18 cellular contexts compared by ENCODE assay signal in genomic region chr1:199163277-199164069, GRCh38.
DNase-seq lines count a peak whose midpoint lies in the region; ATAC-seq lines count a peak whose summit lies in the region.
"Had no signal": no experiment of that assay in that cellular context is flagged by ENCODE, and none has a peak within 500 bp of the region (broad histone marks: within the 10 kb centered on the region; RNA-seq: fewer than 3 reads in every experiment).

No MANE protein-coding gene starts in this region.

- ATAC-seq in activated naive CD4-positive, alpha-beta T cell treated with anti-CD3 and anti-CD28 coated beads, Interleukin-2, amount 50 U/mL, for 72 hours = no peak
- ATAC-seq in effector memory CD8-positive, alpha-beta T cell (replicated peaks) = peak; percentile 54
- ATAC-seq in stimulated activated naive CD8-positive, alpha-beta T cell treated with anti-CD3 and anti-CD28 coated beads, Interleukin-15, amount 100 ng/mL, for 72 hours = peak; percentile 69
- ATAC-seq in HG03045 (IDR thresholded peaks at IDR 0.05; ENCODE audit: unreplicated experiment) = no peak
- ATAC-seq: K562, left cardiac atrium had no signal

- no peaks in the 10 kb centered on the region for H3K27me3 Mint-ChIP-seq in activated naive CD4-positive, alpha-beta T cell treated with anti-CD3 and anti-CD28 coated beads, Interleukin-2, amount 10 ng/mL, durations not matched to agents 7 days and 5 days
- no peaks in the 10 kb centered on the region for H3K27me3 Mint-ChIP-seq in effector memory CD8-positive, alpha-beta T cell
- H3K27me3 Mint-ChIP-seq in stimulated activated naive CD8-positive, alpha-beta T cell treated with anti-CD3 and anti-CD28 coated beads, Interleukin-15, amount 100 ng/mL, for 72 hours = no peaks in the 10 kb centered on the region

- H3K36me3 Mint-ChIP-seq in activated naive CD4-positive, alpha-beta T cell treated with anti-CD3 and anti-CD28 coated beads, Interleukin-2, amount 10 ng/mL, durations not matched to agents 7 days and 5 days = no peaks in the 10 kb centered on the region
- H3K36me3 Mint-ChIP-seq in activated naive CD4-positive, alpha-beta T cell treated with anti-CD3 and anti-CD28 coated beads, Interleukin-2, amount 50 U/mL, for 72 hours = no peaks in the 10 kb centered on the region
- no peaks in the 10 kb centered on the region for H3K36me3 Mint-ChIP-seq in effector memory CD8-positive, alpha-beta T cell (ENCODE audit: insufficient read depth)
- H3K36me3 Mint-ChIP-seq: CD14-positive monocyte had no signal

- DNase-seq in activated naive CD4-positive, alpha-beta T cell treated with anti-CD3 and anti-CD28 coated beads, Interleukin-2, amount 10 ng/mL, durations not matched to agents 7 days and 5 days = no peak
- no peak for DNase-seq in activated naive CD4-positive, alpha-beta T cell treated with anti-CD3 and anti-CD28 coated beads, Interleukin-2, amount 50 U/mL, for 72 hours (ENCODE audit: low spot score in 2 of 2)
- DNase-seq in SK-N-DZ (ENCODE audit: low spot score) (peak; percentile 12), CD1c-positive myeloid dendritic cell (ENCODE audit: extremely low spot score) (no peak), NCI-H2081 (lab: John Stamatoyannopoulos, UW) (no peak)
- no peak for DNase-seq in effector memory CD8-positive, alpha-beta T cell
- no peak for DNase-seq in stimulated activated naive CD8-positive, alpha-beta T cell treated with anti-CD3 and anti-CD28 coated beads, Interleukin-15, amount 100 ng/mL, for 72 hours
- DNase-seq: activated effector memory CD4-positive, alpha-beta T cell treated with Interleukin-2 at 50 U/mL for 16 hours; amniotic stem cell; glutamatergic neuron; H7; left cardiac atrium; nephron progenitor cell; sigmoid colon; testis had no signal

- H3K4me3 Mint-ChIP-seq in activated naive CD4-positive, alpha-beta T cell treated with anti-CD3 and anti-CD28 coated beads, Interleukin-2, amount 10 ng/mL, durations not matched to agents 7 days and 5 days = no peak overlapping the region
- no peak overlapping the region for H3K4me3 Mint-ChIP-seq in effector memory CD8-positive, alpha-beta T cell
- H3K4me3 Mint-ChIP-seq in stimulated activated naive CD8-positive, alpha-beta T cell treated with anti-CD3 and anti-CD28 coated beads, Interleukin-15, amount 100 ng/mL, for 72 hours = no peak overlapping the region
- H3K4me3 Mint-ChIP-seq: CD14-positive monocyte, nephron progenitor cell had no signal

- peak overlapping the region; percentile 33 for H3K27ac Mint-ChIP-seq in activated naive CD4-positive, alpha-beta T cell treated with anti-CD3 and anti-CD28 coated beads, Interleukin-2, amount 10 ng/mL, durations not matched to agents 7 days and 5 days
- no peak overlapping the region for H3K27ac Mint-ChIP-seq in activated naive CD4-positive, alpha-beta T cell treated with anti-CD3 and anti-CD28 coated beads, Interleukin-2, amount 50 U/mL, for 72 hours
- H3K27ac Mint-ChIP-seq in effector memory CD8-positive, alpha-beta T cell = peak overlapping the region; percentile 24 to 57
- H3K27ac Mint-ChIP-seq in stimulated activated naive CD8-positive, alpha-beta T cell treated with anti-CD3 and anti-CD28 coated beads, Interleukin-15, amount 100 ng/mL, for 72 hours = no peak overlapping the region
- H3K27ac Mint-ChIP-seq: CD14-positive monocyte, nephron progenitor cell had no signal

- CTCF ChIA-PET in activated naive CD4-positive, alpha-beta T cell treated with anti-CD3 and anti-CD28 coated beads, Interleukin-2, amount 10 ng/mL, durations not matched to agents 7 days and 5 days (lab: Charles Lee) = interaction anchor here (2.0 kb wide), 1 partner anchor 10 kb away, joined by 5 read pairs; no protein-coding TSS in a partner anchor

- H3K4me1 Mint-ChIP-seq in activated naive CD4-positive, alpha-beta T cell treated with anti-CD3 and anti-CD28 coated beads, Interleukin-2, amount 10 ng/mL, durations not matched to agents 7 days and 5 days = peaks cover 28% of the 10 kb centered on the region
- H3K4me1 Mint-ChIP-seq in effector memory CD8-positive, alpha-beta T cell (ENCODE audit: low read depth in 2 of 2) = peaks cover 15 to 18% of the 10 kb centered on the region in 2 donors
- peaks cover 39% of the 10 kb centered on the region for H3K4me1 Mint-ChIP-seq in stimulated activated naive CD8-positive, alpha-beta T cell treated with anti-CD3 and anti-CD28 coated beads, Interleukin-15, amount 100 ng/mL, for 72 hours
- H3K4me1 Mint-ChIP-seq: nephron progenitor cell had no signal

- no peaks in the 10 kb centered on the region for H3K9me3 Mint-ChIP-seq in activated naive CD4-positive, alpha-beta T cell treated with anti-CD3 and anti-CD28 coated beads, Interleukin-2, amount 10 ng/mL, durations not matched to agents 7 days and 5 days
- no peaks in the 10 kb centered on the region for H3K9me3 Mint-ChIP-seq in activated naive CD4-positive, alpha-beta T cell treated with anti-CD3 and anti-CD28 coated beads, Interleukin-2, amount 50 U/mL, for 72 hours
- H3K9me3 Mint-ChIP-seq in effector memory CD8-positive, alpha-beta T cell = no peaks in the 10 kb centered on the region
- H3K9me3 Mint-ChIP-seq in stimulated activated naive CD8-positive, alpha-beta T cell treated with anti-CD3 and anti-CD28 coated beads, Interleukin-15, amount 100 ng/mL, for 72 hours = no peaks in the 10 kb centered on the region
- H3K9me3 Mint-ChIP-seq: nephron progenitor cell had no signal

Comparison
In these comparisons a context has a peak if more than half of its experiments do, and no peak if none do; other contexts are left out.
1. H3K27ac Mint-ChIP-seq: peak in activated naive CD4-positive, alpha-beta T cell treated with anti-CD3 and anti-CD28 coated beads, Interleukin-2, amount 10 ng/mL, durations not matched to agents 7 days and 5 days (single experiment) and effector memory CD8-positive, alpha-beta T cell (2 of 2); none in activated naive CD4-positive, alpha-beta T cell treated with anti-CD3 and anti-CD28 coated beads, Interleukin-2, amount 50 U/mL, for 72 hours (0 of 2) and stimulated activated naive CD8-positive, alpha-beta T cell treated with anti-CD3 and anti-CD28 coated beads, Interleukin-15, amount 100 ng/mL, for 72 hours (0 of 2).
2. ATAC-seq: peak in effector memory CD8-positive, alpha-beta T cell (single experiment) and stimulated activated naive CD8-positive, alpha-beta T cell treated with anti-CD3 and anti-CD28 coated beads, Interleukin-15, amount 100 ng/mL, for 72 hours (single experiment); none in activated naive CD4-positive, alpha-beta T cell treated with anti-CD3 and anti-CD28 coated beads, Interleukin-2, amount 50 U/mL, for 72 hours (0 of 2) and HG03045 (single experiment).